ENCODE assay signal across 11 cellular contexts in genomic region chr15:70328137-70329115, GRCh38.
DNase-seq lines count a peak whose midpoint lies in the region; ATAC-seq and TF ChIP-seq lines count a peak whose summit lies in the region.
"Had no signal": no experiment of that assay in that cellular context is flagged by ENCODE, and none has a peak within 500 bp of the region (broad histone marks: within the 10 kb centered on the region; RNA-seq: fewer than 3 reads in every experiment).

No MANE protein-coding gene starts in this region.

- H3K4me3 ChIP-seq in AG10803 (ENCODE audit: low read length) = no peak overlapping the region
- H3K4me3 ChIP-seq: pancreas had no signal

- no peak for TF ChIP-seq CTCF in AG10803 (conservative IDR thresholded peaks at IDR 0.05; ENCODE audit: low read length)

- H3K9me3 ChIP-seq in T-helper 17 cell (ENCODE audit: control insufficient read depth, low read length, poor library complexity, severe bottlenecking) = no peaks in the 10 kb centered on the region
- H3K9me3 ChIP-seq: pancreas had no signal

- ATAC-seq in HG02678 (IDR thresholded peaks at IDR 0.05; ENCODE audit: unreplicated experiment) (peak; percentile 75), T-helper 17 cell (peak; percentile 42)

- H3K4me1 Mint-ChIP-seq in T-helper 17 cell = peaks cover 13% of the 10 kb centered on the region

- DNase-seq in AG10803 (ENCODE audit: low read depth) (peak; percentile 98), T-helper 17 cell (no peak), medulla oblongata (ENCODE audit: extremely low spot score) (peak; percentile 73), GM19240 (ENCODE audit: insufficient read length, low spot score) (no peak), RKO (ENCODE audit: low spot score) (no peak)
- DNase-seq in activated CD4-positive, CD25-positive, alpha-beta regulatory T cell (lab: John Stamatoyannopoulos, UW) = no peak
- DNase-seq in activated CD4-positive, alpha-beta T cell treated with anti-CD3 and anti-CD28 coated beads, Interleukin-2, amount 50 U/mL, for 1 hour = no peak
- DNase-seq: NCI-H2171 treated with DMSO at 0.1 percent for 48 hours, pancreas had no signal

- no peaks in the 10 kb centered on the region for H3K27me3 Mint-ChIP-seq in T-helper 17 cell

- no peak overlapping the region for H3K27ac Mint-ChIP-seq in T-helper 17 cell
- H3K27ac Mint-ChIP-seq: brain had no signal

- peaks cover 2% of the 10 kb centered on the region for H3K36me3 Mint-ChIP-seq in T-helper 17 cell (ENCODE audit: low read depth)

- peak overlapping the region; percentile 19 for H3K4me3 Mint-ChIP-seq in T-helper 17 cell
- H3K4me3 Mint-ChIP-seq: brain had no signal

Comparison
In these comparisons a context has a peak if more than half of its experiments do, and no peak if none do; other contexts are left out.
1. DNase-seq: peak in AG10803 (single experiment) and medulla oblongata (single experiment); none in T-helper 17 cell (0 of 3), activated CD4-positive, CD25-positive, alpha-beta regulatory T cell (0 of 4), activated CD4-positive, alpha-beta T cell treated with anti-CD3 and anti-CD28 coated beads, Interleukin-2, amount 50 U/mL, for 1 hour (single experiment), GM19240 (single experiment) and RKO (single experiment).